In genomic region chr17:71764507-71764906, GRCh38 we compare ENCODE assay signal across 9 cellular contexts.
A peak's percentile ranks its signal among the peaks of the same experiment; 100 is the strongest.
DNase-seq lines count a peak whose midpoint lies in the region; ATAC-seq and TF ChIP-seq lines count a peak whose summit lies in the region.
"Had no signal": no experiment of that assay in that cellular context is flagged by ENCODE, and none has a peak within 500 bp of the region (broad histone marks: within the 10 kb centered on the region; RNA-seq: fewer than 3 reads in every experiment).

No MANE protein-coding gene starts in this region.

- H3K27ac ChIP-seq in breast epithelium (no peak overlapping the region), colonic mucosa (no peak overlapping the region), transverse colon (no peak overlapping the region)
- H3K27ac ChIP-seq: skin epidermis had no signal

- H3K9me3 Mint-ChIP-seq in MCF 10A (ENCODE audit: unreplicated experiment) = no peaks in the 10 kb centered on the region

- ATAC-seq in HG02763 (IDR thresholded peaks at IDR 0.05; ENCODE audit: unreplicated experiment) = no peak

- BruUV-seq in MCF 10A (replicated peaks; lab: Mats Ljungman, UMichigan) = no TSS peak

- 66 to 67% methylated on average over 1 to 3 of the region's 3 CpGs for WGBS in transverse colon (ENCODE audit: low coverage in 1 of 2), 2 donors

- peaks cover 3% of the 10 kb centered on the region for H3K4me1 Mint-ChIP-seq in MCF 10A (ENCODE audit: insufficient read depth, unreplicated experiment)

- H3K4me3 ChIP-seq in breast epithelium (no peak overlapping the region), colonic mucosa (no peak overlapping the region), transverse colon (no peak overlapping the region)
- H3K4me3 ChIP-seq: skin epidermis had no signal

- no peaks in the 10 kb centered on the region for H3K4me1 ChIP-seq in breast epithelium
- H3K4me1 ChIP-seq in colonic mucosa = no peaks in the 10 kb centered on the region
- peaks cover 0 to 10% (median 4%) of the 10 kb centered on the region in 4 donors for H3K4me1 ChIP-seq in transverse colon

- CTCF ChIA-PET in MCF 10A (lab: Yijun Ruan, JAX) = no interaction called here

- H3K27me3 ChIP-seq in breast epithelium = no peaks in the 10 kb centered on the region
- no peaks in the 10 kb centered on the region for H3K27me3 ChIP-seq in colonic mucosa
- no peaks in the 10 kb centered on the region for H3K27me3 ChIP-seq in transverse colon

- intact Hi-C loops in MCF 10A (cut with micrococcal nuclease) (loop anchor here (2.0 kb wide), 1 partner anchor 354 kb away; no protein-coding TSS in a partner anchor), breast epithelium (cut with DNase I; ENCODE audit: low total_unique reads) (no loop called here), colonic mucosa (cut with DNase I) (loop anchor here (10.0 kb wide), 1 partner anchor 300 kb away; no protein-coding TSS in a partner anchor), transverse colon (cut with DNase I; ENCODE audit: low total_unique reads) (no loop called here)

- no peak for TF ChIP-seq POLR2A in breast epithelium (IDR thresholded peaks at IDR 0.05)
- no peak for TF ChIP-seq POLR2A in transverse colon (IDR thresholded peaks at IDR 0.05)

- H3K4me3 Mint-ChIP-seq in MCF 10A (ENCODE audit: unreplicated experiment) = no peak overlapping the region

- no peak overlapping the region for H3K27ac Mint-ChIP-seq in MCF 10A (ENCODE audit: low read depth, unreplicated experiment)

- H3K36me3 ChIP-seq in breast epithelium = no peaks in the 10 kb centered on the region
- H3K36me3 ChIP-seq in colonic mucosa = no peaks in the 10 kb centered on the region
- no peaks in the 10 kb centered on the region for H3K36me3 ChIP-seq in transverse colon

- no peaks in the 10 kb centered on the region for H3K27me3 Mint-ChIP-seq in MCF 10A (ENCODE audit: insufficient read depth, unreplicated experiment)

- no peaks in the 10 kb centered on the region for H3K36me3 Mint-ChIP-seq in MCF 10A (ENCODE audit: insufficient read depth, unreplicated experiment)

- TF ChIP-seq CTCF in MCF 10A (IDR thresholded peaks at IDR 0.05; ENCODE audit: unreplicated experiment) (no peak), breast epithelium (IDR thresholded peaks at IDR 0.05) (no peak), LNCAP (IDR thresholded peaks at IDR 0.05) (peak; percentile 49), colonic mucosa (IDR thresholded peaks at IDR 0.05) (peak; percentile 26), transverse colon (IDR thresholded peaks at IDR 0.05) (peak in 4 of 5 experiments; percentile 10 to 42 (median 32))

- H3K9me3 ChIP-seq in breast epithelium (no peaks in the 10 kb centered on the region), colonic mucosa (no peaks in the 10 kb centered on the region), transverse colon (no peaks in the 10 kb centered on the region)

- in situ Hi-C loops in transverse colon (cut with MboI; ENCODE audit: low pct_ligation_motif_present in 1 of 4, low pct_unique_long_range_greater_than_20kb in 1 of 4, low sequenced_read_pairs in 3 of 4) = no loop called here

- TF ChIP-seq EP300 in transverse colon (IDR thresholded peaks at IDR 0.05; ENCODE audit: low read depth) = no peak

- no peak overlapping the region for H3K9ac ChIP-seq in colonic mucosa (ENCODE audit: low read depth in 2 of 2, low read length in 2 of 2)

- POLR2A ChIA-PET in MCF 10A (lab: Yijun Ruan, JAX) = no interaction called here

- DNase-seq in MCF 10A (ENCODE audit: unreplicated experiment) (peak; percentile 36), breast epithelium (ENCODE audit: low spot score in 2 of 2) (no peak), colonic mucosa (peak; percentile 30), transverse colon (peak; percentile 24), NK-92 (lab: John Stamatoyannopoulos, UW; ENCODE audit: unreplicated experiment) (no peak), OCI-M2 (lab: John Stamatoyannopoulos, UW; ENCODE audit: unreplicated experiment) (no peak)

Comparison
In these comparisons a context has a peak if more than half of its experiments do, and no peak if none do; other contexts are left out.
1. DNase-seq: peak in MCF 10A (single experiment), colonic mucosa (single experiment) and transverse colon (single experiment); none in breast epithelium (0 of 2), NK-92 (single experiment) and OCI-M2 (single experiment).
2. intact Hi-C loops: an anchor here in MCF 10A (2.0 kb wide) and colonic mucosa (10.0 kb wide); none called in breast epithelium and transverse colon.
3. CTCF ChIP-seq: peak in LNCAP (single experiment), colonic mucosa (single experiment) and transverse colon (4 of 5); none in MCF 10A (single experiment) and breast epithelium (0 of 3).